ENCODE assay signal across 6 cellular contexts in the genomic region with DNA sequence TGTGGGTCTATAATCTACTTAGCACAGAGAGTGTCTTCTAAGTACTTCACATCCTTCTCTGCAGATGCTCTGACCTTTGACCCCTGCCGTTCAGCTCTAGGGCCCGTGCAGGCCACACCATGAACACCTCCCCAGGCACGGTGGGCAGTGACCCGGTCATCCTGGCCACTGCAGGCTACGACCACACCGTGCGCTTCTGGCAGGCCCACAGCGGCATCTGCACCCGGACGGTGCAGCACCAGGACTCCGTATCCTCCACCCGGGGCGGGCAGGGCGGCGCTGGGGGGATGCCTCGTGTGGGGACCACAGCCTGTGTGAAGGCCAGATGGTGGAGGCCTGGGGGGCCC. TPM values are rescaled to one million over a fixed set of nuclear protein-coding genes. Genes with fewer than 3 reads are reported as not detected.
DNase-seq lines count a peak whose midpoint lies in the region; ATAC-seq and TF ChIP-seq lines count a peak whose summit lies in the region.

No MANE protein-coding gene starts in this region.

- no peak for TF ChIP-seq CTCF in fibroblast of villous mesenchyme (IDR thresholded peaks at IDR 0.05; ENCODE audit: insufficient read depth, low read depth, low read length)

- peak overlapping the region; percentile 96 for H3K27ac ChIP-seq in temporal lobe (ENCODE audit: low read depth, low read length)

- no peak for DNase-seq in Jurkat, Clone E6-1 (ENCODE audit: low read depth, low spot score)
- DNase-seq in fibroblast of villous mesenchyme (ENCODE audit: low read depth) = no peak
- DNase-seq in NCI-H510A (lab: John Stamatoyannopoulos, UW) = no peak

- ATAC-seq in GM18909 (IDR thresholded peaks at IDR 0.05; ENCODE audit: poor library complexity, unreplicated experiment) = peak; percentile 4
- no peak for ATAC-seq in HG03442 (IDR thresholded peaks at IDR 0.05; ENCODE audit: unreplicated experiment)

- peak overlapping the region; percentile 88 for H3K4me3 ChIP-seq in Jurkat, Clone E6-1 (ENCODE audit: low read length)
- peak overlapping the region; percentile 92 for H3K4me3 ChIP-seq in fibroblast of villous mesenchyme (ENCODE audit: low read depth, low read length)

RNA-seq across cellular contexts. Expression of a gene that starts 0.7 kb away (rescaled TPM):
- polyA plus RNA-seq in Jurkat, Clone E6-1 (2012; ENCODE audit: insufficient read depth, insufficient read length) = 102 TPM
- 18.4 and 24.2 TPM in 2 replicates for total RNA-seq in fibroblast of villous mesenchyme
- 12.8 TPM for total RNA-seq in temporal lobe

RNA-seq across cellular contexts. Expression of a gene that starts 4.7 kb away (rescaled TPM):
- polyA plus RNA-seq in Jurkat, Clone E6-1 (2012; ENCODE audit: insufficient read depth, insufficient read length) = 16.5 TPM
- total RNA-seq in fibroblast of villous mesenchyme (1.6 and 1.7 TPM in 2 replicates), temporal lobe (3.2 TPM)

RNA-seq across cellular contexts. Expression of a gene that starts 8.7 kb away (rescaled TPM):
- polyA plus RNA-seq in Jurkat, Clone E6-1 (2012; ENCODE audit: insufficient read depth, insufficient read length) = 33.2 TPM
- total RNA-seq in fibroblast of villous mesenchyme (20.3 TPM in 2 replicates), temporal lobe (10.6 TPM)

RNA-seq across cellular contexts. Expression of a gene that starts 9.5 kb away (rescaled TPM):
- 3.2 TPM for polyA plus RNA-seq in Jurkat, Clone E6-1 (2012; ENCODE audit: insufficient read depth, insufficient read length)
- under 0.01 and 0.86 TPM in 2 replicates for total RNA-seq in fibroblast of villous mesenchyme
- total RNA-seq in temporal lobe = 20.9 TPM

RNA-seq across cellular contexts. Expression of a gene that starts 17.5 kb away (rescaled TPM):
- polyA plus RNA-seq in Jurkat, Clone E6-1 (2012; ENCODE audit: insufficient read depth, insufficient read length) = 27.3 TPM
- total RNA-seq in fibroblast of villous mesenchyme (25.9 and 32.5 TPM in 2 replicates), temporal lobe (18.9 TPM)
